In genomic region chr9:106758911-106759310, GRCh38 we compare ENCODE assay signal across 12 cellular contexts.
DNase-seq lines count a peak whose midpoint lies in the region; ATAC-seq and TF ChIP-seq lines count a peak whose summit lies in the region.
"Had no signal": no experiment of that assay in that cellular context is flagged by ENCODE, and none has a peak within 500 bp of the region (broad histone marks: within the 10 kb centered on the region; RNA-seq: fewer than 3 reads in every experiment).

No MANE protein-coding gene starts in this region.

- H3K9ac ChIP-seq in PC-3 (ENCODE audit: low read length): no peak overlapping the region

- no peak for TF ChIP-seq CTCF in PC-3 (conservative IDR thresholded peaks at IDR 0.05; ENCODE audit: low read depth, low read length)
- no peak for TF ChIP-seq CTCF in GM10248 (IDR thresholded peaks at IDR 0.05; ENCODE audit: control extremely low read depth, extremely low read depth, low read depth, missing control alignments)

- no peaks in the 10 kb centered on the region for H3K9me3 ChIP-seq in PC-3 (ENCODE audit: low read length)
- H3K9me3 ChIP-seq: right lobe of liver had no signal

- ATAC-seq in GM18505 (IDR thresholded peaks at IDR 0.05; ENCODE audit: unreplicated experiment) (peak; percentile 91), GM21447 (IDR thresholded peaks at IDR 0.05; ENCODE audit: unreplicated experiment) (peak; percentile 95), HG03095 (IDR thresholded peaks at IDR 0.05; ENCODE audit: unreplicated experiment) (peak; percentile 91), PC-3 (no peak)
- ATAC-seq: right lobe of liver had no signal

- no peaks in the 10 kb centered on the region for H3K79me2 ChIP-seq in PC-3 (ENCODE audit: low read length)

- H3F3A ChIP-seq in PC-3 (ENCODE audit: low read length, unreplicated experiment): no peaks in the 10 kb centered on the region

- H4K20me1 ChIP-seq in PC-3 (ENCODE audit: low read length): no peaks in the 10 kb centered on the region

- H2AFZ ChIP-seq in PC-3 (ENCODE audit: low read length): no peak overlapping the region

- POLR2A ChIA-PET in PC-3 (lab: Charles Lee; ENCODE audit: unreplicated experiment) (no interaction called here), GM10248 (lab: Yijun Ruan, JAX) (no interaction called here)

- H3K9me2 ChIP-seq in PC-3 (replicated peaks; ENCODE audit: low read length): no peaks in the 10 kb centered on the region

- DNase-seq in PC-3: peak; percentile 40
- no peak for DNase-seq in GM10248 (ENCODE audit: extremely low spot score)
- DNase-seq in activated CD8-positive, alpha-beta memory T cell treated with anti-CD3 and anti-CD28 coated beads, Interleukin-2, amount 50 U/mL, for 4 hours: no peak
- no peak for DNase-seq in GOT3 (lab: John Stamatoyannopoulos, UW)
- DNase-seq in RKO (ENCODE audit: low spot score): no peak
- DNase-seq: C1 segment of cervical spinal cord, midbrain, NCI-H524, right lobe of liver had no signal

- H3K36me3 ChIP-seq in PC-3 (ENCODE audit: low read depth, low read length): no peaks in the 10 kb centered on the region
- H3K36me3 ChIP-seq: right lobe of liver had no signal

- no peak for TF ChIP-seq POLR2A in GM18505 (IDR thresholded peaks at IDR 0.05; ENCODE audit: borderline replicate concordance, extremely low read depth, insufficient read depth, insufficient read length)

- no peak overlapping the region for H3K4me3 ChIP-seq in PC-3 (ENCODE audit: low read length)
- H3K4me3 ChIP-seq: right lobe of liver had no signal

- H3K4me2 ChIP-seq in PC-3 (ENCODE audit: low read length): 0 out of 2 replicates have a peak overlapping the region, but pooled peaks have one; percentile 10

- H3K4me1 ChIP-seq in PC-3 (ENCODE audit: insufficient read depth, low read length): peaks cover 10% of the 10 kb centered on the region
- H3K4me1 ChIP-seq: right lobe of liver had no signal

- H3K27ac ChIP-seq in PC-3 (ENCODE audit: low read length): no peak overlapping the region
- H3K27ac ChIP-seq: right lobe of liver had no signal

- CTCF ChIA-PET in PC-3 (lab: Charles Lee) (no interaction called here), GM10248 (lab: Yijun Ruan, JAX) (interaction anchor here (1.4 to 2.0 kb wide), 2 partner anchors 7 to 19 kb away, joined by 4 to 5 read pairs; no protein-coding TSS in a partner anchor)

- no TSS peak for BruUV-seq in PC-3 (replicated peaks; lab: Mats Ljungman, UMichigan)

- intact Hi-C loops in PC-3 (cut with micrococcal nuclease): no loop called here

- H3K27me3 ChIP-seq in PC-3 (ENCODE audit: low read length): no peaks in the 10 kb centered on the region
- H3K27me3 ChIP-seq: right lobe of liver had no signal
